ENCODE assay signal across 8 cellular contexts in the genomic region with DNA sequence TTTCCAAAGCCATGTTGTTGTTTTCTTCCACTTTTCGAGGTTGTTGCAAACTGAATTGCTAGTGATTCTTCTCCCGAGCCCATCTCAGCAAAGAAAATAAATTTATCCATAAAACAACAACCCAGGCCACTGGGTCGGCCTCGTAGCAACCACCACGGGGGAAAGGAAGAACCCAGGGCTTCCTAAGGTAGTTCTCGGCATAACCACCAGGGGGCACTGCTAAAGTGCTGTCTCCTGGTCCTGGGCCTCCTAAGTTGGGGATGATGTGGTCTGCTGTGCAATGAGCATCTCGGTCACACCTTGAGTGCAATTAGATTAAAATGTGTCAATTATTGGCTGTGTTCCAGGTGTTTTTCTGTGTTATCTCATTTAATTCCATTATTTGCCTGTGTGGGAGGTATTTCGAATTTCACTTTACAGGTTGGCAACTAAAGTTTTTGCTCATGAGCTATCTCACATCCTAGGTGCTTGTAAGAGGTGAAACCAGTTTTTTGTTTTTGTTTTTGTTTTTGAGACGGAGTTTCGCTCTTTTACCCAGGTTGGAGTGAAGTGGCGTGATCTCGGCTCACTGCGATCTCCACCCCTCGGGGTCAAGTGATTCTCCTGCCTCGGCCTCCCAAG.
A peak's percentile ranks its signal among the peaks of the same experiment; 100 is the strongest.
DNase-seq lines count a peak whose midpoint lies in the region; ATAC-seq lines count a peak whose summit lies in the region.

No MANE protein-coding gene starts in this region.

- no peaks in the 10 kb centered on the region for H3K9me3 ChIP-seq in iPS DF 6.9 (ENCODE audit: control insufficient read depth, insufficient read depth, low read length)

- ATAC-seq in GM21528 (IDR thresholded peaks at IDR 0.05; ENCODE audit: low FRiP score, unreplicated experiment) = peak; percentile 83

- H3K4me1 ChIP-seq in iPS DF 6.9 (ENCODE audit: control insufficient read depth, insufficient read depth, low read length) = no peaks in the 10 kb centered on the region

- DNase-seq in GM03348 (ENCODE audit: low spot score) = peak; percentile 82
- peak; percentile 74 for DNase-seq in HT1080 (ENCODE audit: low read depth)
- peak; percentile 55 for DNase-seq in SW480 (ENCODE audit: low spot score)
- DNase-seq in amniotic epithelial cell (ENCODE audit: low read depth) = peak; percentile 55
- peak; percentile 57 for DNase-seq in iPS DF 6.9 (ENCODE audit: low read depth, low spot score)
- peak; percentile 42 for DNase-seq in stimulated activated CD4-positive, alpha-beta T cell treated with anti-CD3 and anti-CD28 coated beads, Interleukin-4, amount 100 ng/mL, for 1 hour
- DNase-seq in NCI-H2029 treated with DMSO at 0.1 percent for 48 hours (lab: John Stamatoyannopoulos, UW) = no peak

- WGBS in iPS DF 6.9 (ENCODE audit: insufficient coverage, insufficient read length) = no CpG with 5 or more reads among the region's 15 CpGs

- H3K36me3 ChIP-seq in iPS DF 6.9 (ENCODE audit: control insufficient read depth, insufficient read depth, low read length) = no peaks in the 10 kb centered on the region

- H3K27ac ChIP-seq in iPS DF 6.9 (ENCODE audit: low read length) = no peak overlapping the region

- H3K4me3 ChIP-seq in iPS DF 6.9 (ENCODE audit: low read length) = no peak overlapping the region

- no peaks in the 10 kb centered on the region for H3K27me3 ChIP-seq in iPS DF 6.9 (ENCODE audit: control insufficient read depth, insufficient read depth, low read length)
